1 cellular context compared by ENCODE assay signal in genomic region chr20:4007383-4008025, GRCh38.
TF ChIP-seq lines count a peak whose summit lies in the region.

No MANE protein-coding gene starts in this region.

TF ChIP-seq in HepG2, 621 proteins besides CTCF, POLR2A, EP300 and RAD21:
- TF ChIP-seq, protein P1, sequence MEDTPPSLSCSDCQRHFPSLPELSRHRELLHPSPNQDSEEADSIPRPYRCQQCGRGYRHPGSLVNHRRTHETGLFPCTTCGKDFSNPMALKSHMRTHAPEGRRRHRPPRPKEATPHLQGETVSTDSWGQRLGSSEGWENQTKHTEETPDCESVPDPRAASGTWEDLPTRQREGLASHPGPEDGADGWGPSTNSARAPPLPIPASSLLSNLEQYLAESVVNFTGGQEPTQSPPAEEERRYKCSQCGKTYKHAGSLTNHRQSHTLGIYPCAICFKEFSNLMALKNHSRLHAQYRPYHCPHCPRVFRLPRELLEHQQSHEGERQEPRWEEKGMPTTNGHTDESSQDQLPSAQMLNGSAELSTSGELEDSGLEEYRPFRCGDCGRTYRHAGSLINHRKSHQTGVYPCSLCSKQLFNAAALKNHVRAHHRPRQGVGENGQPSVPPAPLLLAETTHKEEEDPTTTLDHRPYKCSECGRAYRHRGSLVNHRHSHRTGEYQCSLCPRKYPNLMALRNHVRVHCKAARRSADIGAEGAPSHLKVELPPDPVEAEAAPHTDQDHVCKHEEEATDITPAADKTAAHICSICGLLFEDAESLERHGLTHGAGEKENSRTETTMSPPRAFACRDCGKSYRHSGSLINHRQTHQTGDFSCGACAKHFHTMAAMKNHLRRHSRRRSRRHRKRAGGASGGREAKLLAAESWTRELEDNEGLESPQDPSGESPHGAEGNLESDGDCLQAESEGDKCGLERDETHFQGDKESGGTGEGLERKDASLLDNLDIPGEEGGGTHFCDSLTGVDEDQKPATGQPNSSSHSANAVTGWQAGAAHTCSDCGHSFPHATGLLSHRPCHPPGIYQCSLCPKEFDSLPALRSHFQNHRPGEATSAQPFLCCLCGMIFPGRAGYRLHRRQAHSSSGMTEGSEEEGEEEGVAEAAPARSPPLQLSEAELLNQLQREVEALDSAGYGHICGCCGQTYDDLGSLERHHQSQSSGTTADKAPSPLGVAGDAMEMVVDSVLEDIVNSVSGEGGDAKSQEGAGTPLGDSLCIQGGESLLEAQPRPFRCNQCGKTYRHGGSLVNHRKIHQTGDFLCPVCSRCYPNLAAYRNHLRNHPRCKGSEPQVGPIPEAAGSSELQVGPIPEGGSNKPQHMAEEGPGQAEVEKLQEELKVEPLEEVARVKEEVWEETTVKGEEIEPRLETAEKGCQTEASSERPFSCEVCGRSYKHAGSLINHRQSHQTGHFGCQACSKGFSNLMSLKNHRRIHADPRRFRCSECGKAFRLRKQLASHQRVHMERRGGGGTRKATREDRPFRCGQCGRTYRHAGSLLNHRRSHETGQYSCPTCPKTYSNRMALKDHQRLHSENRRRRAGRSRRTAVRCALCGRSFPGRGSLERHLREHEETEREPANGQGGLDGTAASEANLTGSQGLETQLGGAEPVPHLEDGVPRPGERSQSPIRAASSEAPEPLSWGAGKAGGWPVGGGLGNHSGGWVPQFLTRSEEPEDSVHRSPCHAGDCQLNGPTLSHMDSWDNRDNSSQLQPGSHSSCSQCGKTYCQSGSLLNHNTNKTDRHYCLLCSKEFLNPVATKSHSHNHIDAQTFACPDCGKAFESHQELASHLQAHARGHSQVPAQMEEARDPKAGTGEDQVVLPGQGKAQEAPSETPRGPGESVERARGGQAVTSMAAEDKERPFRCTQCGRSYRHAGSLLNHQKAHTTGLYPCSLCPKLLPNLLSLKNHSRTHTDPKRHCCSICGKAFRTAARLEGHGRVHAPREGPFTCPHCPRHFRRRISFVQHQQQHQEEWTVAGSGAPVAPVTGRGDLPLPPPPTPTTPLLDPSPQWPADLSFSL (CRISPR knock-in tag; IDR thresholded peaks at IDR 0.05): no peak
- TF ChIP-seq MAFF (IDR thresholded peaks at IDR 0.05; ENCODE audit: low read depth, low read length): peak; percentile 87
- TF ChIP-seq HMGXB3 (CRISPR knock-in tag; IDR thresholded peaks at IDR 0.05; ENCODE audit: borderline replicate concordance): no peak
- peak; percentile 91 to 93 for TF ChIP-seq MAFK (conservative IDR thresholded peaks at IDR 0.05 in 1 of 2, IDR thresholded peaks at IDR 0.05 in 1 of 2; ENCODE audit: low read length in 2 of 2)
- TF ChIP-seq ZNF766 (CRISPR knock-in tag; IDR thresholded peaks at IDR 0.05; ENCODE audit: borderline replicate concordance): no peak
- TF ChIP-seq ATF7-NPFF (CRISPR knock-in tag; IDR thresholded peaks at IDR 0.05; ENCODE audit: low read depth): no peak
- TF ChIP-seq ZNF740 (CRISPR knock-in tag; IDR thresholded peaks at IDR 0.05): no peak
- TF ChIP-seq SP140L (CRISPR knock-in tag; IDR thresholded peaks at IDR 0.05; ENCODE audit: borderline replicate concordance): no peak
- TF ChIP-seq NCOA2 (CRISPR knock-in tag; IDR thresholded peaks at IDR 0.05): no peak
- TF ChIP-seq ZNF879 (CRISPR knock-in tag; IDR thresholded peaks at IDR 0.05): no peak
- TF ChIP-seq NCOA5 (CRISPR knock-in tag; IDR thresholded peaks at IDR 0.05): no peak
